9 cellular contexts compared by ENCODE assay signal in the genomic region with DNA sequence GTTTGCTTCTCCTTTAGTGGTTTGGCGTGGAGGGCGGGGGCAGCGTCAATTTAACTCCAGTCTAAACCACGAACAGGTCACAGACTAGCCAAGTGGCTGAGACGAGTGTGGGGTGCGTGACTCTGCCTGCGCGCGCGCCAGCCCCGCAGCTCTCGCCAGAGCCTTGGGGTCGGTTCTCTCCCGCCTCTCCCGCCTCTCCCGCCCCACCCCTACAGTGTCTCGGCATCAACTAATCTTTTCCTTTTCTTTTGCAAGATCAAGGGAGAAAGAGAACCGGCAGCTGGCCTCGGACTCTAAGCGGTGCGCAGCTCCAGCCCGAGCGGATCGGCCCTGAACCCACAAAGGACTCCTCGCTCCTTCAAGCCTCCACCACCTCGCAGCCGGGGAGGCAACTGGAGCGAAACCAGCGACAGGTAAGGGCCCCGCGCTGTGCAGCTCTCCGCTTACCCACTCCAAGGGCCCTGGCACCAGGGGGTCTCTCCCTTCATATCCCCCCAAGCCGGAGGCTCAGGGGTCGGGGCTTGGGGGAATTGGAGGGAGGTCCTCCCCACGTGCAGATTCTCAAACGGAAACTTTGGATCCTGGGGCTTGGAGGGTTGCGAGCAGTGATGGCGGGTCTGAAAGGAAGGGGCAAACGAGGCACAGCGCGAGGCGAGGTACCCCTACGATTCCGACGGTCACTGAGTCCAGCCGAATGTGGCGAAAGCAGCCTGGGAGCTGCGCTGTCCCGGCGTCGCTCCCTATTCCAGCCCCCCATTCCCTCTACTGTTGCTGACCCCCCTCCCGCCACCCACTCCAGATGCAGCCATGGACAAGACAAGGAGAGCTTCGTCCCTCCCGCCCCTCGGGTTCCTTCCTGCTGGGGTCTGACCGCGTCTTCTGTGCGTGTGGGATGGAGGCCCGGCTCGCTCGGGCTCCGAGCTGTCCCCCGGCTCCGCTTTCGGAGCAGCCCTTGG. TPM values are rescaled to one million over a fixed set of nuclear protein-coding genes. Genes with fewer than 3 reads are reported as not detected.
A peak's percentile ranks its signal among the peaks of the same experiment; 100 is the strongest.
DNase-seq lines count a peak whose midpoint lies in the region; TF ChIP-seq lines count a peak whose summit lies in the region.
"Had no signal": no experiment of that assay in that cellular context is flagged by ENCODE, and none has a peak within 500 bp of the region (broad histone marks: within the 10 kb centered on the region; RNA-seq: fewer than 3 reads in every experiment).

No MANE protein-coding gene starts in this region.

- CTCF ChIA-PET in BJ (lab: Yijun Ruan, JAX), result interaction anchor here (0.8 to 1.6 kb wide), 2 partner anchors 13 to 300 kb away, joined by 4 to 5 read pairs; no protein-coding TSS in a partner anchor

- DNase-seq in BJ (ENCODE audit: low read depth) (no peak), SJSA1 (ENCODE audit: low read depth in 1 of 2, low spot score in 2 of 2) (peak in 1 of 2 experiments; percentile 36), cardiac septum (ENCODE audit: low spot score) (peak; percentile 74), neuronal stem cell (ENCODE audit: low spot score) (peak; percentile 39), nucleus accumbens (lab: John Stamatoyannopoulos, UW) (no peak), SIG-M5 (lab: John Stamatoyannopoulos, UW) (no peak), OCI-M2 (lab: John Stamatoyannopoulos, UW; ENCODE audit: unreplicated experiment) (no peak), SKM-1 treated with dmso at 0.1 percent for 144 hours (lab: John Stamatoyannopoulos, UW; ENCODE audit: unreplicated experiment) (no peak)

- H4K91ac ChIP-seq in neuronal stem cell (ENCODE audit: low read depth, low read length, poor library complexity), result no peak overlapping the region

- peak overlapping the region; percentile 82 for H2AFZ ChIP-seq in neuronal stem cell (ENCODE audit: low read length)

- H2BK15ac ChIP-seq in neuronal stem cell (ENCODE audit: low read length), result peak overlapping the region; percentile 5

- H2BK12ac ChIP-seq in neuronal stem cell (ENCODE audit: low read length), result no peak overlapping the region

- peak overlapping the region; percentile 87 for H3K4me2 ChIP-seq in neuronal stem cell (ENCODE audit: insufficient read depth, low read length, poor library complexity, severe bottlenecking)

- H3K9me3 ChIP-seq in SJSA1 (replicated peaks), result no peaks in the 10 kb centered on the region
- no peaks in the 10 kb centered on the region for H3K9me3 ChIP-seq in neuronal stem cell (replicated peaks in 1 of 2; ENCODE audit: control insufficient read depth in 2 of 2, insufficient read depth in 1 of 2, low read depth in 1 of 2, low read length in 2 of 2)

- no peak overlapping the region for H3K14ac ChIP-seq in neuronal stem cell (ENCODE audit: low read length)

- H3K36me3 ChIP-seq in BJ (ENCODE audit: control insufficient read depth, insufficient read depth, low read length) (no peaks in the 10 kb centered on the region), SJSA1 (no peaks in the 10 kb centered on the region), neuronal stem cell (replicated peaks in 1 of 2; ENCODE audit: control insufficient read depth in 2 of 2, insufficient read depth in 2 of 2, low read length in 2 of 2) (no peaks in the 10 kb centered on the region)

- no peak overlapping the region for H3K4ac ChIP-seq in neuronal stem cell (ENCODE audit: low read length)

- WGBS in neuronal stem cell (ENCODE audit: extremely low coverage in 2 of 2, insufficient read length in 2 of 2, insufficient replicate concordance in 1 of 2), 2 donors, result no CpG with 5 or more reads among the region's 65 CpGs

- no peak overlapping the region for H2AK5ac ChIP-seq in neuronal stem cell (ENCODE audit: low read depth, low read length)

- POLR2A ChIA-PET in BJ (lab: Charles Lee), result interaction anchor here (0.6 kb wide), 1 partner anchor 429 kb away, joined by 4 read pairs; no protein-coding TSS in a partner anchor

- H3K4me1 ChIP-seq in SJSA1 (replicated peaks) (peaks cover 34% of the 10 kb centered on the region), neuronal stem cell (ENCODE audit: control insufficient read depth in 2 of 2, insufficient read depth in 1 of 2, low read depth in 1 of 2, low read length in 2 of 2) (peaks cover 11 to 13% of the 10 kb centered on the region in 2 donors)

- H3K9ac ChIP-seq in neuronal stem cell (ENCODE audit: low read depth, low read length, poor library complexity), result peak overlapping the region; percentile 73

- H2BK5ac ChIP-seq in neuronal stem cell (ENCODE audit: low read length), result no peak overlapping the region

- H3K23ac ChIP-seq in neuronal stem cell (ENCODE audit: low read depth, low read length, poor library complexity), result no peak overlapping the region

- no peaks in the 10 kb centered on the region for H3K79me1 ChIP-seq in neuronal stem cell (ENCODE audit: low read depth, low read length)

- TF ChIP-seq CTCF in BJ (IDR thresholded peaks at IDR 0.05; ENCODE audit: insufficient read depth, low read depth, low read length), result no peak

- H2BK120ac ChIP-seq in neuronal stem cell (ENCODE audit: low read depth, low read length), result no peak overlapping the region

- intact Hi-C loops in cardiac septum (cut with DNase I), result no loop called here

- H3K4me3 ChIP-seq in BJ (ENCODE audit: low read depth, low read length), result peak overlapping the region; percentile 71
- peak overlapping the region; percentile 29 for H3K4me3 ChIP-seq in SJSA1
- H3K4me3 ChIP-seq in neuronal stem cell (ENCODE audit: low read length in 2 of 2), result peak overlapping the region; percentile 26 to 74

- no peak overlapping the region for H3K27ac ChIP-seq in SJSA1
- no peak overlapping the region for H3K27ac ChIP-seq in neuronal stem cell (replicated peaks; ENCODE audit: low read length)
- H3K27ac ChIP-seq: HL-60 had no signal

- H4K8ac ChIP-seq in neuronal stem cell (ENCODE audit: low read depth, low read length), result no peak overlapping the region

- peak overlapping the region; percentile 52 for H3K18ac ChIP-seq in neuronal stem cell (ENCODE audit: low read length)

- H3K27me3 ChIP-seq in BJ (ENCODE audit: control insufficient read depth, insufficient read depth, low read length) (peaks cover 2% of the 10 kb centered on the region; the same call in 1 of the 2 replicates), SJSA1 (replicated peaks) (peaks cover 68% of the 10 kb centered on the region), neuronal stem cell (ENCODE audit: control insufficient read depth in 3 of 3, insufficient read depth in 3 of 3, low read depth in 1 of 3, low read length in 3 of 3) (peaks cover 21 to 86% (median 46%) of the 10 kb centered on the region in 3 experiments)

RNA-seq across cellular contexts. Expression of a gene that starts 0.8 kb away (rescaled TPM):
- polyA plus RNA-seq in BJ (2011; rRNA removed), result 27.0 and 30.1 TPM in 2 replicates
- 37.1 and 38.7 TPM in 2 replicates for polyA minus RNA-seq in BJ (2011; rRNA and poly(A)+ RNA removed)
- 0.13 and 0.24 TPM in 2 replicates for total RNA-seq in SJSA1 (2014; rRNA removed; shearing (Covaris generic))
- 83.7 TPM for total RNA-seq in cardiac septum
- not detected for polyA plus RNA-seq in neuronal stem cell (2013, experiment 1 of 2)
- not detected for polyA plus RNA-seq in neuronal stem cell (2013, experiment 2 of 2)

Comparison
In these comparisons a context has a peak if more than half of its experiments do, and no peak if none do; other contexts are left out.
1. DNase-seq: peak in cardiac septum (single experiment) and neuronal stem cell (single experiment); none in BJ (single experiment), nucleus accumbens (0 of 56), SIG-M5 (single experiment), OCI-M2 (single experiment) and SKM-1 treated with dmso at 0.1 percent for 144 hours (single experiment).
2. RNA of a gene that starts 0.8 kb away (total RNA-seq): 83.7 TPM in cardiac septum (single experiment); 0.13 to 0.24 TPM in SJSA1; every median in the first group is over 10 times any median in the second.
3. Peak in every context shown above with its lines, with median percentiles within 50 percentile points of each other: H3K4me3 ChIP-seq.